Comparison of ENCODE assay signal across 9 cellular contexts in genomic region chr10:98262571-98262970, GRCh38. TPM values are rescaled to one million over a fixed set of nuclear protein-coding genes. Genes with fewer than 3 reads are reported as not detected.
DNase-seq lines count a peak whose midpoint lies in the region; ATAC-seq and TF ChIP-seq lines count a peak whose summit lies in the region.
"Had no signal": no experiment of that assay in that cellular context is flagged by ENCODE, and none has a peak within 500 bp of the region (broad histone marks: within the 10 kb centered on the region; RNA-seq: fewer than 3 reads in every experiment).

No MANE protein-coding gene starts in this region.

- ATAC-seq in Right ventricle myocardium inferior, result peak; percentile 72
- no peak for ATAC-seq in activated T-helper 17 cell treated with anti-CD3 and anti-CD28 coated beads, Interleukin-2, amount 50 U/mL, for 72 hours (replicated peaks)

- no peak overlapping the region for H3K4me3 ChIP-seq in NT2/D1 (ENCODE audit: insufficient read length, low read depth)
- no peak overlapping the region for H3K4me3 ChIP-seq in endodermal cell (ENCODE audit: low read length)
- no peak overlapping the region for H3K4me3 ChIP-seq in neural progenitor cell

- H3K4me1 Mint-ChIP-seq in endodermal cell, result peaks cover 4% of the 10 kb centered on the region
- H3K4me1 Mint-ChIP-seq in neural progenitor cell, result peaks cover 12% of the 10 kb centered on the region
- no peaks in the 10 kb centered on the region for H3K4me1 Mint-ChIP-seq in activated T-helper 17 cell treated with anti-CD3 and anti-CD28 coated beads, Interleukin-2, amount 50 U/mL, for 72 hours

- H3K36me3 ChIP-seq in NT2/D1 (ENCODE audit: insufficient read depth, insufficient read length, low read length), result peaks cover 11% of the 10 kb centered on the region
- no peaks in the 10 kb centered on the region for H3K36me3 ChIP-seq in endodermal cell (ENCODE audit: control insufficient read depth, insufficient read depth, low read length)
- no peaks in the 10 kb centered on the region for H3K36me3 ChIP-seq in neural progenitor cell

- no peak overlapping the region for H3K27ac ChIP-seq in endodermal cell (ENCODE audit: low read depth, low read length)
- H3K27ac ChIP-seq in neural progenitor cell, result no peak overlapping the region

- peaks cover 8% of the 10 kb centered on the region for H3K27me3 Mint-ChIP-seq in endodermal cell (ENCODE audit: insufficient read depth)
- peaks cover 2% of the 10 kb centered on the region for H3K27me3 Mint-ChIP-seq in neural progenitor cell (ENCODE audit: insufficient read depth, low read depth)
- H3K27me3 Mint-ChIP-seq in activated T-helper 17 cell treated with anti-CD3 and anti-CD28 coated beads, Interleukin-2, amount 50 U/mL, for 72 hours, result peaks cover 11% of the 10 kb centered on the region

- H3F3A ChIP-seq in neural progenitor cell (ENCODE audit: low read depth), result peaks cover 6% of the 10 kb centered on the region

- H3K4me2 ChIP-seq in neural progenitor cell, result no peak overlapping the region

- no peaks in the 10 kb centered on the region for H4K20me1 ChIP-seq in neural progenitor cell (ENCODE audit: low read depth)

- peak; percentile 72 for TF ChIP-seq CTCF in endodermal cell (conservative IDR thresholded peaks at IDR 0.05)
- peak; percentile 35 for TF ChIP-seq CTCF in neural progenitor cell (IDR thresholded peaks at IDR 0.05)

- no peak for DNase-seq in Right ventricle myocardium inferior (ENCODE audit: missing footprints)
- no peak for DNase-seq in cardiac septum (ENCODE audit: low spot score)
- DNase-seq in NT2/D1 (ENCODE audit: low read depth, low spot score), result peak; percentile 25
- peak; percentile 84 for DNase-seq in endodermal cell
- DNase-seq in neural progenitor cell (ENCODE audit: low spot score), result no peak
- no peak for DNase-seq in activated naive CD4-positive, alpha-beta T cell (lab: John Stamatoyannopoulos, UW)
- no peak for DNase-seq in HuH-7 (ENCODE audit: low spot score)

- H3K9ac ChIP-seq in NT2/D1 (ENCODE audit: insufficient read length, low read depth) (no peak overlapping the region), endodermal cell (ENCODE audit: extremely low read depth, low read length, poor library complexity, severe bottlenecking) (no peak overlapping the region), neural progenitor cell (no peak overlapping the region)

- intact Hi-C loops in Right ventricle myocardium inferior (cut with DNase I) (loop anchor here (1.0 kb wide), 1 partner anchor 47 kb away; no protein-coding TSS in a partner anchor), cardiac septum (cut with DNase I) (loop anchor here (2.0 to 10.0 kb wide), 3 partner anchors 46 to 982 kb away; partner anchors contain the start of gene PYROXD2)

- peaks cover 9% of the 10 kb centered on the region for H3K4me1 ChIP-seq in NT2/D1 (ENCODE audit: insufficient read depth, insufficient read length)
- H3K4me1 ChIP-seq in endodermal cell (ENCODE audit: control insufficient read depth, insufficient read depth, low read length), result no peaks in the 10 kb centered on the region
- peaks cover 13% of the 10 kb centered on the region for H3K4me1 ChIP-seq in neural progenitor cell

- 87 to 90% methylated on average over 2 to 7 of the region's 7 CpGs for WGBS in endodermal cell (ENCODE audit: insufficient coverage in 1 of 2, insufficient read length in 1 of 2), 2 experiments

- H3K4me3 Mint-ChIP-seq in endodermal cell (no peak overlapping the region), neural progenitor cell (no peak overlapping the region)
- no peak overlapping the region for H3K4me3 Mint-ChIP-seq in activated T-helper 17 cell treated with anti-CD3 and anti-CD28 coated beads, Interleukin-2, amount 50 U/mL, for 72 hours

- H3K79me2 ChIP-seq in neural progenitor cell (ENCODE audit: low read depth), result no peaks in the 10 kb centered on the region

- H3K9me3 ChIP-seq in NT2/D1 (ENCODE audit: insufficient read depth, low read length) (no peaks in the 10 kb centered on the region; the same call in 1 of the 2 replicates), endodermal cell (ENCODE audit: control insufficient read depth, low read length) (no peaks in the 10 kb centered on the region), neural progenitor cell (ENCODE audit: low read depth) (no peaks in the 10 kb centered on the region)

- H2AFZ ChIP-seq in neural progenitor cell (replicated peaks), result no peak overlapping the region

- H3K9me3 Mint-ChIP-seq in endodermal cell (no peaks in the 10 kb centered on the region), neural progenitor cell (no peaks in the 10 kb centered on the region)
- H3K9me3 Mint-ChIP-seq in activated T-helper 17 cell treated with anti-CD3 and anti-CD28 coated beads, Interleukin-2, amount 50 U/mL, for 72 hours, result no peaks in the 10 kb centered on the region
- H3K9me3 Mint-ChIP-seq: activated naive CD4-positive, alpha-beta T cell treated with anti-CD3 and anti-CD28 coated beads, Interleukin-2, amount 50 U/mL, for 72 hours had no signal

- H3K36me3 Mint-ChIP-seq in endodermal cell (ENCODE audit: low read depth), result no peaks in the 10 kb centered on the region
- no peaks in the 10 kb centered on the region for H3K36me3 Mint-ChIP-seq in neural progenitor cell
- H3K36me3 Mint-ChIP-seq in activated T-helper 17 cell treated with anti-CD3 and anti-CD28 coated beads, Interleukin-2, amount 50 U/mL, for 72 hours (ENCODE audit: low read depth), result no peaks in the 10 kb centered on the region
- H3K36me3 Mint-ChIP-seq: activated naive CD4-positive, alpha-beta T cell treated with anti-CD3 and anti-CD28 coated beads, Interleukin-2, amount 50 U/mL, for 72 hours had no signal

- H3K27me3 ChIP-seq in NT2/D1 (ENCODE audit: insufficient read depth, insufficient read length) (no peaks in the 10 kb centered on the region), endodermal cell (ENCODE audit: control insufficient read depth, insufficient read depth, low read length, poor library complexity, severe bottlenecking) (no peaks in the 10 kb centered on the region), neural progenitor cell (peaks cover 3% of the 10 kb centered on the region)

- H3K27ac Mint-ChIP-seq in endodermal cell (no peak overlapping the region), neural progenitor cell (no peak overlapping the region)
- H3K27ac Mint-ChIP-seq in activated T-helper 17 cell treated with anti-CD3 and anti-CD28 coated beads, Interleukin-2, amount 50 U/mL, for 72 hours, result no peak overlapping the region
- H3K27ac Mint-ChIP-seq: activated naive CD4-positive, alpha-beta T cell treated with anti-CD3 and anti-CD28 coated beads, Interleukin-2, amount 50 U/mL, for 72 hours had no signal

RNA-seq across cellular contexts. Expression of gene LOXL4, which starts 5.4 kb away (rescaled TPM):
- 0.54 TPM for total RNA-seq in Right ventricle myocardium inferior
- total RNA-seq in cardiac septum, result 17.9 TPM
- under 1 TPM; 0.57 to 0.77 TPM for total RNA-seq in endodermal cell
- 4.0 TPM for polyA plus RNA-seq in endodermal cell (2013, experiment 1 of 2)
- polyA plus RNA-seq in endodermal cell (2013, experiment 2 of 2), result 4.2 TPM
- 0.77 and 0.92 TPM in 2 replicates for total RNA-seq in neural progenitor cell (ENCODE audit: low replicate concordance)
- not detected for total RNA-seq in activated T-helper 17 cell treated with anti-CD3 and anti-CD28 coated beads, Interleukin-2, amount 50 U/mL, for 72 hours
- total RNA-seq: activated naive CD4-positive, alpha-beta T cell treated with anti-CD3 and anti-CD28 coated beads, Interleukin-2, amount 50 U/mL, for 72 hours had no signal

Comparison
In these comparisons a context has a peak if more than half of its experiments do, and no peak if none do; other contexts are left out.
1. DNase-seq: peak in NT2/D1 (single experiment) and endodermal cell (single experiment); none in Right ventricle myocardium inferior (single experiment), cardiac septum (single experiment), neural progenitor cell (single experiment), activated naive CD4-positive, alpha-beta T cell (0 of 4) and HuH-7 (single experiment).